ENCODE assay signal across 8 cellular contexts in the genomic region with DNA sequence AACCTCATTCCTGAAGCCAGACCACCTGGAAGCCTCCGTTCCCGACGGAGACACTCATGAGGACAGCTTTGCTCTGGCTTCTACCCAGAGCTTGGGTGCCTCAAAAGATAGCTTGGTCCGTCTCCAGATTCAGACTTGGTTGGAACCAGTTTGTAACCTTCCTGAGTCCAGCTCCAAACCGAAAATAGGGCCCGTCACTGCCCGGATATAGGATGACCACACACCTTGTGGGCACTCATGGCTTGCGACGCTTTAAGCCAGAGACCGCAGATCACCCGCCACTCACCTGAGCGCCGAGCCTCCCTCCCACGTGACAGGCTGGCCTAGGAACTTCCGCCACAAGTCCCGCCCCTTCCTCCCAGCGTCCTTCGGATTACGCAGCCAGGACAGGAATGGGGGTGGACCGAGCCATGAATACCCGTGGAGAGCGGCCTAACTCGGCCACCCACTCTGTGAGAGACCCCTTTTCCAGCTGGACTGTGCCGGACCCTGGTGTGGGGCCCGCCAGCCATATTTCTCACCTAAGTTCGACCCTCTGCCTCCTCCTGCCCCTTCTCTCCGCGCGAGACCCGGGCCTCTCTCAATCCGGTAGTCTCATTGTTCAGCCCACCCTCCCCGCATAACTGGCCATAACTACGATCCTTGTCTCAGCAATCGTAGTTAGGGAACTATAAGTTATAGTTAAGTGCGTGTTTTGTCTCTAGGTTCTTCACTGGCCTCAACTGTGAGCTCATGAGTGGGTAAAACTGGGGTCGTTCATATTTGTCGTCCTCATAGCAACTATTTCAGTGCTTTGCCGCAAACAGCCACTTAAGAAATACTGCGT. TPM values are rescaled to one million over a fixed set of nuclear protein-coding genes. Genes with fewer than 3 reads are reported as not detected.
DNase-seq lines count a peak whose midpoint lies in the region; ATAC-seq, FAIRE-seq and TF ChIP-seq lines count a peak whose summit lies in the region.

A gene with protein sequence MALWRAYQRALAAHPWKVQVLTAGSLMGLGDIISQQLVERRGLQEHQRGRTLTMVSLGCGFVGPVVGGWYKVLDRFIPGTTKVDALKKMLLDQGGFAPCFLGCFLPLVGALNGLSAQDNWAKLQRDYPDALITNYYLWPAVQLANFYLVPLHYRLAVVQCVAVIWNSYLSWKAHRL (minus strand): TSS at position 332 of the 826 bp plus-strand sequence. CDS start 580 bp downstream, outside the sequence.

- FAIRE-seq in H1 (lab: Jason Lieb, UNC), result no peak

- H2BK120ac ChIP-seq in H1 (replicated peaks; ENCODE audit: low read depth, low read length) (no peak within 1 kb of the TSS), mesenchymal stem cell (ENCODE audit: low read depth, low read length) (peak within 1 kb of the TSS; percentile 73)

- H3K4ac ChIP-seq in H1 (replicated peaks; ENCODE audit: insufficient read length, low read depth, low read length) (peak within 1 kb of the TSS; percentile 30), mesenchymal stem cell (ENCODE audit: low read depth in 1 of 2, low read length in 2 of 2) (peak within 1 kb of the TSS; percentile 87 to 89)

- peak within 1 kb of the TSS; percentile 94 for H3K27ac ChIP-seq in H1 (ENCODE audit: low read depth, low read length)
- H3K27ac ChIP-seq in mesenchymal stem cell (ENCODE audit: low read length, poor library complexity, severe bottlenecking), result peak within 1 kb of the TSS; percentile 94

- H3K79me1 ChIP-seq in H1 (ENCODE audit: low read depth, low read length), result no peaks in the 10 kb centered on the region
- peaks cover 11% of the 10 kb centered on the region for H3K79me1 ChIP-seq in mesenchymal stem cell (replicated peaks; ENCODE audit: low read length, poor library complexity, severe bottlenecking)

- no peak for TF ChIP-seq RAD21 in H1 (IDR thresholded peaks at IDR 0.05 in 1 of 2, conservative IDR thresholded peaks at IDR 0.05 in 1 of 2; ENCODE audit: low read depth in 2 of 2, low read length in 2 of 2)

- peak within 1 kb of the TSS; percentile 79 for H3K18ac ChIP-seq in H1 (ENCODE audit: extremely low read depth, low read length)
- H3K18ac ChIP-seq in mesenchymal stem cell (ENCODE audit: low read depth in 1 of 2, low read length in 2 of 2), result peak within 1 kb of the TSS; percentile 90 to 95

- H3K4me2 ChIP-seq in H1 (ENCODE audit: insufficient read depth in 1 of 2, low read depth in 2 of 2, low read length in 2 of 2), result peak within 1 kb of the TSS; percentile 96 to 97
- peak within 1 kb of the TSS; percentile 96 for H3K4me2 ChIP-seq in mesenchymal stem cell (ENCODE audit: low read length, poor library complexity, severe bottlenecking)

- H4K8ac ChIP-seq in H1 (ENCODE audit: extremely low read depth, insufficient read depth, low read length) (peak within 1 kb of the TSS; percentile 95; the same call in 1 of the 2 replicates), mesenchymal stem cell (ENCODE audit: low read length) (peak within 1 kb of the TSS; percentile 97)

- no peak within 1 kb of the TSS for H2BK12ac ChIP-seq in H1 (ENCODE audit: low read depth, low read length)
- H2BK12ac ChIP-seq in mesenchymal stem cell (ENCODE audit: low read length in 2 of 2), result peak within 1 kb of the TSS in 1 of 2 experiments; percentile 76

- peak within 1 kb of the TSS; percentile 74 for H3K56ac ChIP-seq in H1 (replicated peaks; ENCODE audit: insufficient read length, low read depth, low read length)

- peak within 1 kb of the TSS; percentile 85 to 99 (median 88) for H3K4me3 ChIP-seq in H1 (ENCODE audit: extremely low read depth in 1 of 4, insufficient read depth in 2 of 4, low read depth in 3 of 4, low read length in 4 of 4)
- peak within 1 kb of the TSS; percentile 73 to 91 for H3K4me3 ChIP-seq in mesenchymal stem cell (ENCODE audit: insufficient read depth in 1 of 2, low read depth in 1 of 2, low read length in 2 of 2)

- no peaks in the 10 kb centered on the region for H3K27me3 ChIP-seq in H1 (replicated peaks in 1 of 4; ENCODE audit: control insufficient read depth in 3 of 4, extremely low read depth in 1 of 4, insufficient read depth in 3 of 4, low read length in 3 of 4)
- no peaks in the 10 kb centered on the region for H3K27me3 ChIP-seq in mesenchymal stem cell (ENCODE audit: control insufficient read depth in 1 of 2, insufficient read depth in 1 of 2, low read length in 2 of 2)

- H4K91ac ChIP-seq in H1 (replicated peaks; ENCODE audit: insufficient read length, low read length), result peak within 1 kb of the TSS; percentile 58
- H4K91ac ChIP-seq in mesenchymal stem cell (ENCODE audit: low read length), result peak within 1 kb of the TSS; percentile 97

- no peak for TF ChIP-seq CTCF in H1 (IDR thresholded peaks at IDR 0.05; ENCODE audit: control extremely low read depth in 1 of 3, insufficient read depth in 1 of 3, low read depth in 1 of 3, low read length in 3 of 3)

- peak within 1 kb of the TSS; percentile 92 for H2BK5ac ChIP-seq in H1 (ENCODE audit: low read depth, low read length)
- peak within 1 kb of the TSS; percentile 86 for H2BK5ac ChIP-seq in mesenchymal stem cell (ENCODE audit: low read depth, low read length, poor library complexity, severe bottlenecking)

- no peaks in the 10 kb centered on the region for H4K20me1 ChIP-seq in H1 (replicated peaks in 1 of 2; ENCODE audit: control insufficient read depth in 1 of 2, insufficient read depth in 2 of 2, low read length in 2 of 2)

- H3K23ac ChIP-seq in H1 (ENCODE audit: insufficient read length), result no peak within 1 kb of the TSS
- H3K23ac ChIP-seq in mesenchymal stem cell (ENCODE audit: low read length in 2 of 2), result peak within 1 kb of the TSS in 1 of 2 experiments; percentile 75

- peaks cover 7% of the 10 kb centered on the region for H3K23me2 ChIP-seq in H1 (ENCODE audit: low read depth, low read length)

- 2% methylated on average over 39 of the region's 39 CpGs; no CpG with 5 or more reads in 1 of the 2 experiments for WGBS in H1 (ENCODE audit: extremely low coverage in 1 of 2, insufficient coverage in 1 of 2, insufficient read length in 1 of 2, insufficient replicate concordance in 2 of 2, low coverage in 1 of 2, low lambda C conversion rate in 2 of 2, missing lambda C conversion rate in 1 of 2), 2 experiments
- 4% methylated on average over 31 of the region's 39 CpGs for WGBS in mesenchymal stem cell

- no peak for TF ChIP-seq EP300 in H1 (IDR thresholded peaks at IDR 0.05; ENCODE audit: borderline replicate concordance in 1 of 2, low read depth in 2 of 2, low read length in 2 of 2)

- H3K9me3 ChIP-seq in H1 (ENCODE audit: insufficient read depth in 2 of 2, low read depth in 1 of 2, low read length in 1 of 2), result no peaks in the 10 kb centered on the region
- no peaks in the 10 kb centered on the region for H3K9me3 ChIP-seq in mesenchymal stem cell (ENCODE audit: control insufficient read depth, low read length)

- H3K36me3 ChIP-seq in H1 (ENCODE audit: control insufficient read depth in 2 of 4, insufficient read depth in 4 of 4, low read length in 3 of 4) (peaks cover 13 to 20% (median 17%) of the 10 kb centered on the region in 4 experiments), mesenchymal stem cell (ENCODE audit: control insufficient read depth in 1 of 2, insufficient read depth in 2 of 2, low read depth in 1 of 2, low read length in 2 of 2) (peaks cover 17 to 23% of the 10 kb centered on the region in 2 experiments)

- H3K9ac ChIP-seq in H1 (replicated peaks in 1 of 4; ENCODE audit: extremely low read depth in 1 of 4, low read depth in 3 of 4, low read length in 3 of 4) (peak within 1 kb of the TSS; percentile 80 to 97 (median 93)), mesenchymal stem cell (ENCODE audit: low read length) (peak within 1 kb of the TSS; percentile 99)

- ATAC-seq in GM21360 (IDR thresholded peaks at IDR 0.05; ENCODE audit: unreplicated experiment), result peak; percentile 82

- H4K5ac ChIP-seq in H1 (ENCODE audit: insufficient read length, low read depth, low read length), result peak within 1 kb of the TSS; percentile 72

- H3K14ac ChIP-seq in H1 (ENCODE audit: insufficient read length) (no peak within 1 kb of the TSS), mesenchymal stem cell (ENCODE audit: low read length in 2 of 2) (peak within 1 kb of the TSS in 1 of 2 experiments; percentile 75)

- DNase-seq in COLO829 (ENCODE audit: low spot score) (peak; percentile 96), HT1080 (ENCODE audit: low read depth) (peak; percentile 90), NOMO-1 treated with dmso at 0.1 percent for 144 hours (lab: John Stamatoyannopoulos, UW; ENCODE audit: unreplicated experiment) (peak; percentile 82), H1 (ENCODE audit: low read depth in 1 of 2, low spot score in 2 of 2) (peak; percentile 80 to 88), mesenchymal stem cell (peak; percentile 94)
- DNase-seq in activated CD8-positive, alpha-beta memory T cell treated with anti-CD3 and anti-CD28 coated beads for 48 hours (ENCODE audit: low read depth in 2 of 3, low spot score in 2 of 3), result peak; percentile 70 to 77 (median 72)
- peak; percentile 81 for DNase-seq in stimulated activated CD8-positive, alpha-beta memory T cell treated with anti-CD3 and anti-CD28 coated beads, Interleukin-12 subunit alpha, Interleukin-12 subunit beta, amount 100 ng/mL, for 24 hours (ENCODE audit: extremely low read depth)

- H2AK5ac ChIP-seq in H1 (ENCODE audit: low read depth, low read length) (no peak within 1 kb of the TSS), mesenchymal stem cell (ENCODE audit: low read length, severe bottlenecking) (peak within 1 kb of the TSS; percentile 88)

- CTCF ChIA-PET in H1 (lab: Charles Lee; ENCODE audit: partially characterized antibody), result interaction anchor here (0.6 to 10.3 kb wide), 13 partner anchors 12 to 103 kb away, joined by 3 to 128 read pairs (median 3); a partner anchor contains a TSS

- H3K4me1 ChIP-seq in H1 (replicated peaks in 1 of 4; ENCODE audit: control insufficient read depth in 3 of 4, insufficient read depth in 4 of 4, low read length in 3 of 4) (peaks cover 0 to 10% (median 0%) of the 10 kb centered on the region in 4 experiments; a peak in 4 of 7 replicates), mesenchymal stem cell (ENCODE audit: control insufficient read depth, insufficient read depth, low read depth, low read length) (peaks cover 13% of the 10 kb centered on the region)

- H3K79me2 ChIP-seq in H1 (ENCODE audit: control insufficient read depth in 1 of 2, insufficient read depth in 2 of 2, low read length in 2 of 2), result no peaks in the 10 kb centered on the region; a peak in 1 of 4 replicates

- H2BK15ac ChIP-seq in H1 (ENCODE audit: low read length), result no peak within 1 kb of the TSS
- H2BK15ac ChIP-seq in mesenchymal stem cell (ENCODE audit: low read depth, poor library complexity, severe bottlenecking), result peak within 1 kb of the TSS; percentile 70

- no peak within 1 kb of the TSS for H2BK20ac ChIP-seq in H1 (ENCODE audit: low read length)

- POLR2A ChIA-PET in H1 (lab: Charles Lee; ENCODE audit: partially characterized antibody), result interaction anchor here (0.5 to 9.4 kb wide), 31 partner anchors 8 to 360 kb away, joined by 3 to 105 read pairs (median 5); a partner anchor contains a TSS

- H2AFZ ChIP-seq in H1 (ENCODE audit: low read length) (0 out of 2 replicates have a peak within 1 kb of the TSS, but pooled peaks have one; percentile 54), mesenchymal stem cell (ENCODE audit: low read depth, low read length) (peak within 1 kb of the TSS; percentile 72)

- TF ChIP-seq POLR2A in H1 (IDR thresholded peaks at IDR 0.05; ENCODE audit: control extremely low read depth in 1 of 2, low read depth in 2 of 2, low read length in 2 of 2), result peak; percentile 91 to 98

RNA-seq across cellular contexts. Expression of the gene that starts here (rescaled TPM):
- 80.7 and 81.5 TPM in 2 replicates for total RNA-seq in HT1080 (2014; rRNA removed; shearing (Covaris generic))
- polyA plus RNA-seq in HT1080 (2015; cell fraction: cytosol; rRNA removed), result 98.8 and 105 TPM in 2 replicates
- polyA plus RNA-seq in HT1080 (2015; cell fraction: nucleus; rRNA removed), result 199 and 222 TPM in 2 replicates
- 45.2 and 46.1 TPM in 2 replicates for total RNA-seq in H1 (2021; fragmentation: NEBNext Ultra II Directional; extraction: Animal tissue kit (Norgen Biotek cat#: 25700))
- 148 and 181 TPM in 2 replicates for polyA plus RNA-seq in H1 (2011; rRNA removed)
- polyA plus RNA-seq in H1 (2011; cell fraction: cytosol; rRNA removed), result 116 TPM
- polyA plus RNA-seq in H1 (2011; cell fraction: nucleus; rRNA removed), result 98.4 TPM
- 73.4 to 78.7 TPM (median 77.0 TPM) in 4 replicates for polyA plus RNA-seq in H1 (2012, experiment 1 of 2)
- 91.9 TPM for polyA plus RNA-seq in H1 (2012, experiment 2 of 2)
- polyA plus RNA-seq in H1 (2013, experiment 1 of 2), result 93.7 TPM
- polyA plus RNA-seq in H1 (2013, experiment 2 of 2), result 97.7 TPM
- polyA minus RNA-seq in H1 (2011; rRNA and poly(A)+ RNA removed), result 104 and 115 TPM in 2 replicates
- polyA minus RNA-seq in H1 (2011; cell fraction: cytosol; rRNA and poly(A)+ RNA removed), result 27.7 TPM
- 39.2 TPM for polyA minus RNA-seq in H1 (2011; cell fraction: nucleus; rRNA and poly(A)+ RNA removed)
- 214 TPM for polyA plus RNA-seq in mesenchymal stem cell (2013, experiment 1 of 2)
- polyA plus RNA-seq in mesenchymal stem cell (2013, experiment 2 of 2), result 216 TPM

Comparison
In these comparisons a context has a peak if more than half of its experiments do, and no peak if none do; other contexts are left out.
1. Peak in every context shown above with its lines: DNase-seq, ATAC-seq, H3K4me3 ChIP-seq and H3K27ac ChIP-seq.